ENCODE assay signal across 8 cellular contexts in the genomic region with DNA sequence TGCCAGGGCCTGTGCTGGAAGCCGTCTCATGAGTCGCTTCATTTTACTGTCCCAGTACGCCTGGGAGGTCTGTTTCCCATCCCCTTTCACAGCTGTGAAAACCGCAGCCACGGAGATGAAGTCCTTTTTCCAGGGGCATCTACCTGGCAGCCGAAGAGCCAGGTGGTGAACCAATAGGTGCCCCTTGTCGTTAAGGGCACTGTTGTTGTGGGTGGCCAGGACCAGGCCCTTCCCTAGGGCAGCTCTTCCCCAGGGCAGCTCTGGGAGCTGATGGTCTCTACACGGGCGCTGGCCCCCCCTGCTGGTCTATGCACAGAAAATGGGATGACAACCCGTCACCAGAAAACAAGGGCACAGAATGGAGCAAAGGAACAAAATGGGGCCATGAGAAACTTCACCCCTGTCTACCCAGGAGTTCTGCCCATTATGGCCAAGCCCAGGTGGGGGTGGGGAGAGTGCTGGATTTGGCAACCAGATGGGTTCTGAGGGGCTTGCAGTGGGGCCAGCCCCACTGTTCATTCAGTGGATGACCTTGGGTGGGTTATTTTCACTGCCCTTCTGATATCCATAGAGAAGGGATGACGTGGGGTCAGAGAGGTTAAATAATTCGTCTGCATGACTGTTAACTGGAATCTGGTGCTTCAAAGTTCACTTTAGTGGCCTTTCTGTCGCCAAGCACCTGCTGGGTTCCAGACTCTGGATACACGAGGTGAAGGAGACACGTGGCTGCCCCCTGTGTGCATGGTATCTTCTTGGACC.
DNase-seq lines count a peak whose midpoint lies in the region; ATAC-seq, FAIRE-seq and TF ChIP-seq lines count a peak whose summit lies in the region.

No MANE protein-coding gene starts in this region.

- DNase-seq in D721Med (ENCODE audit: insufficient read length, low spot score) (no peak), T-helper 1 cell (peak in 3 of 5 donors; percentile 29 to 55 (median 37)), astrocyte of the spinal cord (ENCODE audit: low read depth, low spot score) (peak; percentile 60), iPS-NIHi7 (ENCODE audit: extremely low spot score) (peak; percentile 86), NCI-H226 (no peak)
- DNase-seq in stimulated activated CD4-positive, alpha-beta T cell treated with anti-CD3 and anti-CD28 coated beads, Interleukin-2, amount 100 ng/mL, for 24 hours, result peak; percentile 66 to 67

- no peak for FAIRE-seq in D721Med (lab: Jason Lieb, UNC)

- H3K4me3 ChIP-seq in astrocyte of the spinal cord (ENCODE audit: low read depth, low read length), result no peak overlapping the region

- no peak for ATAC-seq in GM21528 (IDR thresholded peaks at IDR 0.05; ENCODE audit: low FRiP score, unreplicated experiment)

- in situ Hi-C loops in astrocyte of the spinal cord (cut with HindIII; ENCODE audit: low sequenced_read_pairs), result no loop called here

- TF ChIP-seq CTCF in D721Med (IDR thresholded peaks at IDR 0.05; ENCODE audit: insufficient read depth, missing control alignments), result peak; percentile 44
- TF ChIP-seq CTCF in LNCAP (IDR thresholded peaks at IDR 0.05), result peak; percentile 57
- TF ChIP-seq CTCF in astrocyte of the spinal cord (IDR thresholded peaks at IDR 0.05; ENCODE audit: low read depth, low read length), result peak; percentile 82

Comparison
In these comparisons a context has a peak if more than half of its experiments do, and no peak if none do; other contexts are left out.
1. DNase-seq: peak in T-helper 1 cell (3 of 5), astrocyte of the spinal cord (single experiment), iPS-NIHi7 (single experiment) and stimulated activated CD4-positive, alpha-beta T cell treated with anti-CD3 and anti-CD28 coated beads, Interleukin-2, amount 100 ng/mL, for 24 hours (2 of 2); none in D721Med (single experiment) and NCI-H226 (single experiment).
2. Peak in every context shown above with its lines, with median percentiles within 50 percentile points of each other: CTCF ChIP-seq.